ENCODE assay signal across 15 cellular contexts in the genomic region with DNA sequence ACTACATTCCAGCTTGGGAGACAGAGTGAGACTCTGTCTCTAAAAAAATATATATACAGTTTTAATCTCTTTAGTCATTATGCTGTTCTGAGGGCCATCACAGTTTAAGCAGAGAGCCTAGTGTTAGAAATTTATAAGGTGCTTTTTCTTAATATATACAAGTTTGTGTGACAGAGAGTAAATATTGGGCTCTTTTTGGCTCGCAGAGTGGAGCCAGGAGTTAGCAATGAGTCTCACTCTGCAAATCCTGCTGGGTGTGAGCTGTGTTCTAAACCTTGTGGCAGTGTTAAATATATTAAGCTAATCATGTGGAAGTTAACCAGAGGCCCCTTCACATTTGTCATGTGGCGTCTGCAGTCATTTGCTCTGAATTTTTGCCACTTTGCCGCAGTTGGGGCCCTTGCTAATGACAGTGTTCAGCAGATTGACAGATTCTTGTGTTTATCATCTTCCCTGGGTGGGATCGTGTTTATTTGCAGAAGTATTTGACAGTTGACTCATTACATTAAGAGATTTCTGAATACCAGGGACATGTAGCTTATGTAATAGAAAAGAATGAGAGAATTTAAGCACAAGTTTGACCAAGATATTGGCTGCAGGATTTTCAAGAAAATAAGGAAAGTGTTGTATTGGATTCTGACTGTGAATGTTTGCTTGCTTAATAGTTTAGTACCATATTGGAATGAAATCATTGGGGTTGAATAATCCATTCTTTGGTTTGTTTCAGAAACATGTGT. TPM values are rescaled to one million over a fixed set of nuclear protein-coding genes. Genes with fewer than 3 reads are reported as not detected.
DNase-seq lines count a peak whose midpoint lies in the region; ATAC-seq and TF ChIP-seq lines count a peak whose summit lies in the region.
"Had no signal": no experiment of that assay in that cellular context is flagged by ENCODE, and none has a peak within 500 bp of the region (broad histone marks: within the 10 kb centered on the region; RNA-seq: fewer than 3 reads in every experiment).

No MANE protein-coding gene starts in this region.

- DNase-seq in NCI-H146 (lab: John Stamatoyannopoulos, UW) (peak; percentile 12), NCI-H146 treated with DMSO at 0.1 percent for 48 hours (lab: John Stamatoyannopoulos, UW; ENCODE audit: unreplicated experiment) (no peak), adipocyte (ENCODE audit: low read depth) (peak; percentile 51), iris pigment epithelial cell (ENCODE audit: low read depth) (peak; percentile 71), transverse colon (no peak), hepatic stellate cell (ENCODE audit: low spot score) (no peak)
- DNase-seq: C1 segment of cervical spinal cord, DMS 273 treated with DMSO at 0.1 percent for 48 hours, H9, KBM-7, NCI-H1048, NCI-H187 had no signal

- intact Hi-C loops in transverse colon (cut with DNase I; ENCODE audit: low total_unique reads): no loop called here

- H3K4me3 ChIP-seq in adipocyte (ENCODE audit: low read length) (no peak overlapping the region), transverse colon (no peak overlapping the region)

- no peaks in the 10 kb centered on the region for H3K9me3 ChIP-seq in adipocyte (ENCODE audit: control insufficient read depth, low read length)
- no peaks in the 10 kb centered on the region for H3K9me3 ChIP-seq in transverse colon

- H3K4me1 ChIP-seq in adipocyte (ENCODE audit: control insufficient read depth, insufficient read depth, low read length) (peaks cover 9% of the 10 kb centered on the region), transverse colon (peaks cover 0 to 6% (median 2%) of the 10 kb centered on the region in 4 donors)

- TF ChIP-seq CTCF in transverse colon (IDR thresholded peaks at IDR 0.05): no peak

- no peak for TF ChIP-seq POLR2A in transverse colon (IDR thresholded peaks at IDR 0.05)

- H3K27me3 ChIP-seq in adipocyte (replicated peaks; ENCODE audit: control insufficient read depth, insufficient read depth, low read length) (no peaks in the 10 kb centered on the region), transverse colon (no peaks in the 10 kb centered on the region)

- TF ChIP-seq EP300 in transverse colon (IDR thresholded peaks at IDR 0.05; ENCODE audit: low read depth): no peak

- H3K36me3 ChIP-seq in adipocyte (ENCODE audit: control insufficient read depth, insufficient read depth, low read length, severe bottlenecking) (peaks cover 15% of the 10 kb centered on the region), transverse colon (peaks cover 0 to 14% (median 2%) of the 10 kb centered on the region in 4 donors)

- H3K27ac ChIP-seq in transverse colon: peak overlapping the region in 3 of 4 donors; percentile 13 to 30 (median 20)
- H3K27ac ChIP-seq: 22Rv1 had no signal

- in situ Hi-C loops in transverse colon (cut with MboI; ENCODE audit: low pct_ligation_motif_present in 1 of 4, low pct_unique_long_range_greater_than_20kb in 1 of 4, low sequenced_read_pairs in 3 of 4): no loop called here

- ATAC-seq in HG03097 (IDR thresholded peaks at IDR 0.05; ENCODE audit: low FRiP score, unreplicated experiment) (no peak), HG02885 (IDR thresholded peaks at IDR 0.05; ENCODE audit: poor library complexity, unreplicated experiment) (no peak)

- whole genome bisulfite sequencing in transverse colon (ENCODE audit: low coverage in 1 of 2), 2 donors: 53 to 76% methylated on average over 3 to 4 of the region's 4 CpGs

- no peak overlapping the region for H3K9ac ChIP-seq in adipocyte (ENCODE audit: low read length)

RNA-seq across cellular contexts. Expression of a gene that starts 37.9 kb away (rescaled TPM):
- 10 to 100 TPM in 3 of 4 donors, 1 to 10 TPM in 1; 4.0 to 40.0 (median 17.2) TPM for total RNA-seq in transverse colon

RNA-seq across cellular contexts. Expression of a gene that starts 58.8 kb away (rescaled TPM):
- total RNA-seq in transverse colon: 100 to 1,000 TPM; 108 to 271 (median 217) TPM

Comparison
In these comparisons a context has a peak if more than half of its experiments do, and no peak if none do; other contexts are left out.
1. DNase-seq: peak in NCI-H146 (single experiment), adipocyte (single experiment) and iris pigment epithelial cell (single experiment); none in NCI-H146 treated with DMSO at 0.1 percent for 48 hours (single experiment), transverse colon (single experiment) and hepatic stellate cell (single experiment).